8 cellular contexts compared by ENCODE assay signal in genomic region chr16:31458835-31459721, GRCh38. TPM values are rescaled to one million over a fixed set of nuclear protein-coding genes. Genes with fewer than 3 reads are reported as not detected.
DNase-seq lines count a peak whose midpoint lies in the region; ATAC-seq and TF ChIP-seq lines count a peak whose summit lies in the region.

Gene ARMC5, plus strand, starts transcription at chr16:31459501. Its CDS starts 24 bp downstream, at chr16:31459525.

- H3K4me2 ChIP-seq in DND-41 (ENCODE audit: insufficient read depth, low read length) = peak within 1 kb of the TSS; percentile 95
- peak within 1 kb of the TSS; percentile 86 for H3K4me2 ChIP-seq in KMS-11

- BruUV-seq in Panc1 (replicated peaks; lab: Mats Ljungman, UMichigan) = no TSS peak

- H3K9me3 ChIP-seq in DND-41 (ENCODE audit: insufficient read depth, low read length, severe bottlenecking) (no peaks in the 10 kb centered on the region), Panc1 (ENCODE audit: control insufficient read depth, insufficient read depth, low read depth, low read length) (no peaks in the 10 kb centered on the region)

- TF ChIP-seq CTCF in DND-41 (IDR thresholded peaks at IDR 0.05; ENCODE audit: borderline replicate concordance, extremely low read depth, low read length, poor library complexity, severe bottlenecking) = peak; percentile 60
- TF ChIP-seq CTCF in KMS-11 (conservative IDR thresholded peaks at IDR 0.05; ENCODE audit: low read depth, low read length) = peak; percentile 73
- peak; percentile 87 for TF ChIP-seq CTCF in Panc1 (IDR thresholded peaks at IDR 0.05)

- H3K4me3 ChIP-seq in DND-41 (ENCODE audit: low read depth in 1 of 2, low read length in 2 of 2) (peak within 1 kb of the TSS; percentile 62 to 74), KMS-11 (IDR thresholded peaks at IDR 0.05; ENCODE audit: insufficient read depth, low read depth, low read length) (no peak within 1 kb of the TSS), Panc1 (ENCODE audit: low read depth in 2 of 2, low read length in 2 of 2) (peak within 1 kb of the TSS; percentile 78 to 93)

- H3K27me3 ChIP-seq in DND-41 (ENCODE audit: insufficient read depth, low read length, poor library complexity) (no peaks in the 10 kb centered on the region), KMS-11 (ENCODE audit: insufficient read depth, low read depth) (no peaks in the 10 kb centered on the region), Panc1 (ENCODE audit: control insufficient read depth, insufficient read depth, low read length) (no peaks in the 10 kb centered on the region)

- H2AFZ ChIP-seq in DND-41 (ENCODE audit: low read depth, low read length) = peak within 1 kb of the TSS; percentile 91
- H2AFZ ChIP-seq in KMS-11 (ENCODE audit: low read depth) = peak within 1 kb of the TSS; percentile 45

- H3K36me3 ChIP-seq in DND-41 (ENCODE audit: insufficient read depth, low read length) (peaks cover 37% of the 10 kb centered on the region), KMS-11 (ENCODE audit: insufficient read depth) (no peaks in the 10 kb centered on the region), Panc1 (ENCODE audit: control insufficient read depth, insufficient read depth, low read length) (no peaks in the 10 kb centered on the region)

- POLR2A ChIA-PET in Panc1 (lab: Charles Lee) = interaction anchor here (0.5 kb wide), 1 partner anchor 54 kb away, joined by 3 read pairs; no protein-coding TSS in a partner anchor

- H4K20me1 ChIP-seq in DND-41 (ENCODE audit: insufficient read depth, low read length) (peaks cover 34% of the 10 kb centered on the region), KMS-11 (ENCODE audit: insufficient read depth) (no peaks in the 10 kb centered on the region)

- H3K9ac ChIP-seq in DND-41 (ENCODE audit: low read depth, low read length) (peak within 1 kb of the TSS; percentile 80), KMS-11 (peak within 1 kb of the TSS; percentile 90)

- peaks cover 44% of the 10 kb centered on the region for H3K79me2 ChIP-seq in DND-41 (ENCODE audit: insufficient read depth, low read length)
- H3K79me2 ChIP-seq in KMS-11 (ENCODE audit: insufficient read depth, low read depth) = peaks cover 40% of the 10 kb centered on the region

- peaks cover 50% of the 10 kb centered on the region for H3K4me1 ChIP-seq in DND-41 (ENCODE audit: insufficient read depth, low read length)
- H3K4me1 ChIP-seq in KMS-11 (ENCODE audit: low read depth, poor library complexity, severe bottlenecking) = peaks cover 24% of the 10 kb centered on the region
- H3K4me1 ChIP-seq in Panc1 (ENCODE audit: control insufficient read depth, insufficient read depth, low read length) = peaks cover 34% of the 10 kb centered on the region

- in situ Hi-C loops in Panc1 (cut with HindIII; ENCODE audit: low pct_unique_long_range_greater_than_20kb, low sequenced_read_pairs) = no loop called here

- H3K27ac ChIP-seq in DND-41 (ENCODE audit: low read length) = peak within 1 kb of the TSS; percentile 97
- peak within 1 kb of the TSS; percentile 90 for H3K27ac ChIP-seq in KMS-11
- H3K27ac ChIP-seq in Panc1 (ENCODE audit: low read length) = peak within 1 kb of the TSS; percentile 94

- intact Hi-C loops in Panc1 (cut with micrococcal nuclease; ENCODE audit: unreplicated experiment) = loop anchor here (5.0 kb wide), 1 partner anchor 408 kb away; no protein-coding TSS in a partner anchor

- ATAC-seq in DND-41 (ENCODE audit: insufficient read depth, low read depth) = peak; percentile 74
- ATAC-seq in GM21737 (IDR thresholded peaks at IDR 0.05; ENCODE audit: unreplicated experiment) = peak; percentile 73
- peak; percentile 92 for ATAC-seq in Panc1
- ATAC-seq in esophagus mucosa = peak; percentile 85

- CTCF ChIA-PET in Panc1 (lab: Charles Lee) = interaction anchor here (0.6 to 0.7 kb wide), 6 partner anchors 12 to 404 kb away, joined by 3 to 7 read pairs (median 5); no protein-coding TSS in a partner anchor

- DNase-seq in DND-41 = peak; percentile 98
- peak; percentile 88 for DNase-seq in Panc1 (ENCODE audit: low read depth, low spot score)
- peak; percentile 96 to 97 for DNase-seq in activated T-cell treated with anti-CD3 and anti-CD28 coated beads, Interleukin-2, amount 50 U/mL, for 48 hours
- DNase-seq in myocyte (ENCODE audit: low read depth) = peak; percentile 98
- peak; percentile 92 to 96 for DNase-seq in stimulated activated CD8-positive, alpha-beta memory T cell treated with anti-CD3 and anti-CD28 coated beads, Interleukin-7, amount 100 ng/mL, for 48 hours (ENCODE audit: extremely low read depth in 1 of 2, low read depth in 1 of 2)

RNA-seq across cellular contexts. Expression of gene ARMC5, which starts in this region (rescaled TPM):
- total RNA-seq in Panc1 (2021; ENCODE audit: unreplicated experiment) (19.8 TPM), esophagus mucosa (9.4 TPM), myocyte (17.2 and 21.5 TPM in 2 replicates)
- 23.1 TPM for polyA plus RNA-seq in Panc1 (2012; ENCODE audit: insufficient read length)
- 8.3 TPM for polyA plus RNA-seq in myocyte (2012)
